8 cellular contexts compared by ENCODE assay signal in genomic region chr14:25042362-25043299, GRCh38. TPM values are rescaled to one million over a fixed set of nuclear protein-coding genes. Genes with fewer than 3 reads are reported as not detected.
DNase-seq lines count a peak whose midpoint lies in the region; ATAC-seq, FAIRE-seq and TF ChIP-seq lines count a peak whose summit lies in the region.

No MANE protein-coding gene starts in this region.

- WGBS in right lobe of liver (ENCODE audit: insufficient coverage, low coverage, low lambda C conversion rate, missing lambda C conversion rate), result 74% methylated on average over 14 of the region's 14 CpGs

- H3K4me1 ChIP-seq in A673 (ENCODE audit: insufficient read depth, low read length, poor library complexity, severe bottlenecking) (no peaks in the 10 kb centered on the region), right lobe of liver (peaks cover 0 to 7% (median 1%) of the 10 kb centered on the region in 4 donors)

- FAIRE-seq in bronchial epithelial cell (lab: Jason Lieb, UNC), result no peak

- no TSS peak for BruUV-seq in A673 (replicated peaks; lab: Mats Ljungman, UMichigan)

- H3K27ac ChIP-seq in A673 (ENCODE audit: low read depth, low read length, poor library complexity, severe bottlenecking), result no peak overlapping the region
- no peak overlapping the region for H3K27ac ChIP-seq in right lobe of liver

- peak; percentile 64 for TF ChIP-seq CTCF in A673 (conservative IDR thresholded peaks at IDR 0.05; ENCODE audit: low read depth, low read length)
- peak; percentile 10 for TF ChIP-seq CTCF in bronchial epithelial cell (IDR thresholded peaks at IDR 0.05; ENCODE audit: insufficient read depth, low read length, severe bottlenecking)
- peak; percentile 48 to 73 (median 63) for TF ChIP-seq CTCF in right lobe of liver (IDR thresholded peaks at IDR 0.05)

- intact Hi-C loops in A673 (cut with micrococcal nuclease; ENCODE audit: unreplicated experiment), result loop anchor here (1.0 to 5.0 kb wide), 2 partner anchors 236 to 305 kb away; no protein-coding TSS in a partner anchor
- intact Hi-C loops in right lobe of liver (cut with DNase I), result loop anchor here in 1 of 2 donors (10.0 kb wide), 1 partner anchor 308 kb away; no protein-coding TSS in a partner anchor

- ATAC-seq in right lobe of liver (peak; percentile 79 to 85 (median 80)), HG03139 (IDR thresholded peaks at IDR 0.05; ENCODE audit: unreplicated experiment) (no peak), HG03097 (IDR thresholded peaks at IDR 0.05; ENCODE audit: low FRiP score, unreplicated experiment) (no peak)

- H3K4me3 ChIP-seq in A673 (ENCODE audit: low read depth, low read length, poor library complexity, severe bottlenecking), result no peak overlapping the region
- no peak overlapping the region for H3K4me3 ChIP-seq in bronchial epithelial cell (ENCODE audit: low read depth, low read length)
- no peak overlapping the region for H3K4me3 ChIP-seq in right lobe of liver

- H3K9me3 ChIP-seq in A673 (ENCODE audit: low read depth, low read length, poor library complexity, severe bottlenecking) (no peaks in the 10 kb centered on the region), right lobe of liver (no peaks in the 10 kb centered on the region)

- CTCF ChIA-PET in A673 (lab: Charles Lee), result interaction anchor here (0.6 to 1.4 kb wide), 2 partner anchors 23 to 236 kb away, joined by 4 to 10 read pairs; no protein-coding TSS in a partner anchor

- no peak for TF ChIP-seq POLR2A in right lobe of liver (IDR thresholded peaks at IDR 0.05)

- DNase-seq in A673 (ENCODE audit: low spot score) (peak; percentile 68), LHCN-M2 (ENCODE audit: low read depth) (peak; percentile 55), bronchial epithelial cell (ENCODE audit: low read depth) (no peak), right lobe of liver (peak in 1 of 3 donors; percentile 52), activated T-cell treated with anti-CD3 and anti-CD28 coated beads for 4 hours (no peak)
- no peak for DNase-seq in stimulated activated CD4-positive, alpha-beta T cell treated with anti-CD3 and anti-CD28 coated beads, Interleukin-4, amount 100 ng/mL, for 1 hour

- peaks cover 8% of the 10 kb centered on the region for H3K27me3 ChIP-seq in A673 (replicated peaks; ENCODE audit: insufficient read depth, low read depth, low read length, poor library complexity)
- H3K27me3 ChIP-seq in bronchial epithelial cell (ENCODE audit: control insufficient read depth, insufficient read depth, low read length), result peaks cover 1% of the 10 kb centered on the region
- no peaks in the 10 kb centered on the region for H3K27me3 ChIP-seq in right lobe of liver

- H3K36me3 ChIP-seq in A673 (ENCODE audit: insufficient read depth, low read length, poor library complexity, severe bottlenecking), result no peaks in the 10 kb centered on the region
- H3K36me3 ChIP-seq in bronchial epithelial cell (ENCODE audit: control insufficient read depth, insufficient read depth, low read length), result no peaks in the 10 kb centered on the region
- no peaks in the 10 kb centered on the region for H3K36me3 ChIP-seq in right lobe of liver

- POLR2A ChIA-PET in A673 (lab: Charles Lee; ENCODE audit: low non-redundant PET), result no interaction called here

RNA-seq across cellular contexts. Expression of gene STXBP6, which starts 7.3 kb away (rescaled TPM):
- total RNA-seq in A673 (2021), result 5.3 and 6.2 TPM in 2 replicates
- total RNA-seq in LHCN-M2 (2014; rRNA removed), result 36.0 and 40.2 TPM in 2 replicates
- polyA plus RNA-seq in LHCN-M2 (2012), result 20.0 TPM
- not detected in 2 replicates for total RNA-seq in bronchial epithelial cell
- 1 to 10 TPM in 4 of 6 experiments, under 1 TPM in 2; 0.55 to 1.7 (median 1.1) TPM for total RNA-seq in right lobe of liver

Comparison
In these comparisons a context has a peak if more than half of its experiments do, and no peak if none do; other contexts are left out.
1. DNase-seq: peak in A673 (single experiment) and LHCN-M2 (single experiment); none in bronchial epithelial cell (single experiment), stimulated activated CD4-positive, alpha-beta T cell treated with anti-CD3 and anti-CD28 coated beads, Interleukin-4, amount 100 ng/mL, for 1 hour (single experiment) and activated T-cell treated with anti-CD3 and anti-CD28 coated beads for 4 hours (single experiment).
2. CTCF ChIP-seq: peak in every context shown above with its lines; median percentile 64 in A673; 63 in right lobe of liver; 10 in bronchial epithelial cell.
3. ATAC-seq: peak in right lobe of liver (4 of 4); none in HG03139 (single experiment) and HG03097 (single experiment).